ENCODE assay signal across 23 cellular contexts in genomic region chr18:28999711-29000110, GRCh38.
"Had no signal": no experiment of that assay in that cellular context is flagged by ENCODE, and none has a peak within 500 bp of the region (broad histone marks: within the 10 kb centered on the region; RNA-seq: fewer than 3 reads in every experiment).

No MANE protein-coding gene starts in this region.

- H3K4me3 ChIP-seq: gastroesophageal sphincter, ovary, prostate gland, thyroid gland, upper lobe of right lung had no signal

- DNase-seq: activated CD4-positive, alpha-beta memory T cell treated with anti-CD3 and anti-CD28 coated beads, Interleukin-2, amount 10 ng/mL, durations not matched to agents 7 days and 5 days; activated CD4-positive, alpha-beta T cell treated with anti-CD3 and anti-CD28 coated beads for 4 hours; activated CD4-positive, CD25-positive, alpha-beta regulatory T cell; activated effector memory CD4-positive, alpha-beta T cell treated with Interleukin-2 at 50 U/mL for 16 hours; activated naive CD4-positive, alpha-beta T cell treated with anti-CD3 and anti-CD28 coated beads for 36 hours; activated naive CD8-positive, alpha-beta T cell treated with anti-CD3 and anti-CD28 coated beads, Interleukin-2, amount 10 ng/mL, durations not matched to agents 7 days and 5 days; activated T-cell treated with anti-CD3 and anti-CD28 coated beads, Interleukin-2, amount 50 U/mL, for 72 hours; effector CD4-positive, alpha-beta T cell; erythroblast; head of caudate nucleus; hypothalamus; left ventricle myocardium superior; mammary epithelial cell; midbrain; natural killer cell; ovary; stimulated activated CD4-positive, alpha-beta T cell treated with anti-CD3 and anti-CD28 coated beads, Interleukin-1b, Interleukin-23, amount 100 ng/mL, for 48 hours; substantia nigra; T-helper 9 cell; thyroid gland; upper lobe of right lung had no signal

- ATAC-seq: activated T-cell treated with anti-CD3 and anti-CD28 coated beads, Interleukin-2, amount 50 U/mL, for 72 hours; gastroesophageal sphincter; left ventricle myocardium superior; natural killer cell; upper lobe of right lung had no signal
